ENCODE assay signal across 1 cellular context in genomic region chr3:4748701-4749378, GRCh38.
TF ChIP-seq lines count a peak whose summit lies in the region.

No MANE protein-coding gene starts in this region.

TF ChIP-seq in WTC11, 78 proteins besides CTCF, POLR2A, EP300 and RAD21 (continued from another document):
- no peak for TF ChIP-seq PRDM15 (CRISPR knock-in tag; IDR thresholded peaks at IDR 0.05)
